ENCODE assay signal across 8 cellular contexts in the genomic region with DNA sequence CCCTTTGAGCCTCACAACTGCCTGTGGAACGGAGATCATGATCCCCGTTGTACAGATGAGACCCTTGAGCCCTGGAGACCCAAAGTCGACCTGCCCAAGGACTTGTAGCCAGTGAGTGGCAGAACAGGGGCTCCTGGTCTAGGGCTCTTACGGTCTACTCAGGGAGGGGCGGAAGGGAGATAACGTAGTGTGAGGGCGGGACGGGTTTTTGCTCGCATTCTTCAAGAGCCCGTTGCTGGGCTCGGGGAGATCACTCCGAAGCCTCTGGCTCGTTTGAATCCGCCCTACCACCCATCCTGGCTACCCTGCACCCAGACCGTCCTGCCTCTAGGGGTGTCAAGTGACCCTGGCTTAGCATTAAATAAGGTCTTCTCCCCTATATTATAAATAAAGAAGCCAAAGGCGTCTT. TPM values are rescaled to one million over a fixed set of nuclear protein-coding genes. Genes with fewer than 3 reads are reported as not detected.
DNase-seq lines count a peak whose midpoint lies in the region; ATAC-seq and TF ChIP-seq lines count a peak whose summit lies in the region.

No MANE protein-coding gene starts in this region.

- H3K9ac ChIP-seq in smooth muscle cell (ENCODE audit: low read depth) = peak overlapping the region; percentile 99

- peak overlapping the region; percentile 97 for H3K27ac ChIP-seq in smooth muscle cell (ENCODE audit: low read depth)

- peaks cover 31% of the 10 kb centered on the region for H3K27me3 Mint-ChIP-seq in brain

- peak overlapping the region; percentile 71 to 92 (median 78) for H3K27ac Mint-ChIP-seq in brain

- DNase-seq in Ammon's horn (ENCODE audit: low spot score) (peak; percentile 50), iPS-NIHi11 (ENCODE audit: low spot score) (peak; percentile 46), smooth muscle cell (lab: John Stamatoyannopoulos, UW; ENCODE audit: unreplicated experiment) (no peak), globus pallidus (ENCODE audit: low spot score) (no peak)

- no peaks in the 10 kb centered on the region for H3K27me3 ChIP-seq in smooth muscle cell (ENCODE audit: low read depth)

- H3K36me3 Mint-ChIP-seq in brain = peaks cover 6% of the 10 kb centered on the region

- H3K4me2 ChIP-seq in smooth muscle cell = peak overlapping the region; percentile 88

- H3K4me3 ChIP-seq in smooth muscle cell = peak overlapping the region; percentile 87

- H3K9me3 ChIP-seq in smooth muscle cell (replicated peaks; ENCODE audit: low read depth) = no peaks in the 10 kb centered on the region

- H3K36me3 ChIP-seq in smooth muscle cell (ENCODE audit: low read depth) = no peaks in the 10 kb centered on the region

- H3K4me1 Mint-ChIP-seq in brain = peaks cover 76% of the 10 kb centered on the region

- 5% methylated on average over 16 of the region's 16 CpGs for WGBS in smooth muscle cell (ENCODE audit: low lambda C conversion rate)

- ATAC-seq in GM18868 (IDR thresholded peaks at IDR 0.05; ENCODE audit: unreplicated experiment) (peak; percentile 14), HG03460 (IDR thresholded peaks at IDR 0.05; ENCODE audit: unreplicated experiment) (peak; percentile 16), SK-N-SH treated with all-trans-retinoic acid at 6 μM for 48 hours (peak; percentile 60)

- H3K9me3 Mint-ChIP-seq in brain = peaks cover 0 to 2% (median 0%) of the 10 kb centered on the region in 5 experiments

- TF ChIP-seq CTCF in brain (conservative IDR thresholded peaks at IDR 0.05) = no peak
- TF ChIP-seq CTCF in smooth muscle cell (IDR thresholded peaks at IDR 0.05; ENCODE audit: borderline replicate concordance, insufficient read depth, poor library complexity, severe bottlenecking) = peak; percentile 9

- no peak overlapping the region for H2AFZ ChIP-seq in smooth muscle cell (ENCODE audit: low read depth)

- H3K79me2 ChIP-seq in smooth muscle cell (ENCODE audit: low read depth) = peaks cover 48% of the 10 kb centered on the region

- no peaks in the 10 kb centered on the region for H3F3A ChIP-seq in smooth muscle cell (ENCODE audit: low read depth)

- H4K20me1 ChIP-seq in smooth muscle cell (ENCODE audit: low read depth) = peaks cover 50% of the 10 kb centered on the region

- H3K4me1 ChIP-seq in smooth muscle cell (ENCODE audit: low read depth) = peaks cover 12% of the 10 kb centered on the region

- peak overlapping the region; percentile 89 to 91 (median 91) for H3K4me3 Mint-ChIP-seq in brain

TF ChIP-seq in SK-N-SH treated with all-trans-retinoic acid at 6 μM for 48 hours, 23 proteins besides CTCF, POLR2A, EP300 and RAD21:
- TF ChIP-seq OSR1 (CRISPR knock-in tag; IDR thresholded peaks at IDR 0.05) (no peak), ARNTL (CRISPR knock-in tag; IDR thresholded peaks at IDR 0.05; ENCODE audit: borderline replicate concordance, low read depth) (no peak), SNAI2 (CRISPR knock-in tag; IDR thresholded peaks at IDR 0.05) (no peak), ZFP30 (CRISPR knock-in tag; IDR thresholded peaks at IDR 0.05) (no peak)

RNA-seq across cellular contexts. Expression of a gene that starts 0.6 kb away (rescaled TPM):
- polyA plus RNA-seq in brain (ENCODE audit: insufficient read depth, low read depth, low replicate concordance) (18.2 TPM), smooth muscle cell (23.3 and 30.3 TPM in 2 replicates)
- 26.1 and 27.7 TPM in 2 replicates for total RNA-seq in smooth muscle cell

RNA-seq across cellular contexts. Expression of a gene that starts 37.5 kb away (rescaled TPM):
- 180 TPM for polyA plus RNA-seq in brain (ENCODE audit: insufficient read depth, low read depth, low replicate concordance)
- 3.9 and 8.1 TPM in 2 replicates for total RNA-seq in smooth muscle cell
- 4.9 and 5.2 TPM in 2 replicates for polyA plus RNA-seq in smooth muscle cell

RNA-seq across cellular contexts. Expression of a gene that starts 43.0 kb away (rescaled TPM):
- 7.7 TPM for polyA plus RNA-seq in brain (ENCODE audit: insufficient read depth, low read depth, low replicate concordance)
- 5.6 and 8.9 TPM in 2 replicates for total RNA-seq in smooth muscle cell
- polyA plus RNA-seq in smooth muscle cell = 25.7 and 32.7 TPM in 2 replicates

RNA-seq across cellular contexts. Expression of a gene that starts 59.2 kb away (rescaled TPM):
- polyA plus RNA-seq in brain (ENCODE audit: insufficient read depth, low read depth, low replicate concordance) = 0.49 TPM
- total RNA-seq in smooth muscle cell = 0.22 and 3.6 TPM in 2 replicates
- polyA plus RNA-seq in smooth muscle cell = 0.57 TPM in 1 of 2 replicates, not detected in the other

Comparison
In these comparisons a context has a peak if more than half of its experiments do, and no peak if none do; other contexts are left out.
1. DNase-seq: peak in Ammon's horn (single experiment) and iPS-NIHi11 (single experiment); none in smooth muscle cell (single experiment) and globus pallidus (single experiment).
2. RNA of a gene that starts 37.5 kb away (polyA plus RNA-seq): 180 TPM in brain (single experiment); 4.9 to 5.2 TPM in smooth muscle cell; every median in the first group is over 10 times any median in the second.
3. Peak in every context shown above with its lines, with median percentiles within 50 percentile points of each other: ATAC-seq.